In the genomic region with DNA sequence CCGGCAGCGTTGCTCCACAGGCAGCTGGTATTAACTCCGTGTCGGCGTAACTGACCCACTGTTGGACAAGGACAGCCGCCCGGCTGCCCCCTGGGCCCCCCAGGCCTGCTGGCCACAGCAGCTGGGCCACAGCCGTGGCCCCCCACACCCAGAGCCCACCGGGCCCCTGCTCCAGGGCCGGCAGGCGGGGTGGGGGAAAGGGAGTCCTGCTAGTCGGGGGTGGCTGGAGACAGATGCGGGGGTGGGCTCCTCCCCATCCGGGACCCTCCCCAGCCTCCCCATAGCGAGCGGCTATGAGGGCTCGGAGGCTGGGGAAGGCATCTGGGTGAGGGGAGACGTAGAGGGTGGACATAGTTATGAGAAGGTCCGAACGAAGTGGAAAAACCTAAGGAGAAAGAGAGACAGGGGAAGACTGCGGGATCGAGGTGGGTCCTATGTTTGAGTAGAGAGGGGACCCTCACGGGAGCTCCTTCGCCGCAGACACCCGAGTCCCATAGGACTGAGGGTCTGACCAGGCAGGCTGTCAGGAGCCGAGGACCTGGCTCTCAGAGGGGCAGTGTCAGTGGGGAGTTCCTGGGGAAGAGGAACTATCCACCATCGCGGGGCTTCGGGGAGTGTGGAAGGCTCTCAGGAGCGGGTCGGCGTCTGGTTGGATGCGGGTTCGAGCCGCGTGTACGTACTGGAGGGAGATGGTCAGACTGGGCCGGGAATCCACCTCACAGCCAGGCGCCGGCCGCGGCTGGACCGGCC, we compare ENCODE assay signal across 8 cellular contexts. TPM values are rescaled to one million over a fixed set of nuclear protein-coding genes. Genes with fewer than 3 reads are reported as not detected.
DNase-seq lines count a peak whose midpoint lies in the region; ATAC-seq, FAIRE-seq and TF ChIP-seq lines count a peak whose summit lies in the region.

No MANE protein-coding gene starts in this region.

- H3K27ac Mint-ChIP-seq in GM23338 = peak overlapping the region; percentile 97

- H2BK5ac ChIP-seq in H1 (ENCODE audit: low read depth, low read length) = peak overlapping the region; percentile 73

- H2AFZ ChIP-seq in GM23338 (peak overlapping the region; percentile 91), H1 (ENCODE audit: low read length) (no peak overlapping the region)

- BruUV-seq in Panc1 (replicated peaks; lab: Mats Ljungman, UMichigan) = no TSS peak

- H2AK5ac ChIP-seq in H1 (ENCODE audit: low read depth, low read length) = no peak overlapping the region

- peak overlapping the region; percentile 77 for H4K91ac ChIP-seq in H1 (replicated peaks; ENCODE audit: insufficient read length, low read length)

- H3K9me3 ChIP-seq in Panc1 (ENCODE audit: control insufficient read depth, insufficient read depth, low read depth, low read length) (no peaks in the 10 kb centered on the region), H1 (ENCODE audit: insufficient read depth in 2 of 2, low read depth in 1 of 2, low read length in 1 of 2) (no peaks in the 10 kb centered on the region), muscle layer of duodenum (ENCODE audit: control insufficient read depth in 1 of 2, low read length in 2 of 2) (no peaks in the 10 kb centered on the region)

- 0 out of 2 replicates have a peak, but pooled peaks cover 5% of the 10 kb centered on the region for H4K20me1 ChIP-seq in GM23338 (replicated peaks; ENCODE audit: insufficient read depth)
- H4K20me1 ChIP-seq in H1 (replicated peaks in 1 of 2; ENCODE audit: control insufficient read depth in 1 of 2, insufficient read depth in 2 of 2, low read length in 2 of 2) = peaks cover 1 to 6% of the 10 kb centered on the region in 2 experiments

- H3K23me2 ChIP-seq in H1 (ENCODE audit: low read depth, low read length) = peaks cover 5% of the 10 kb centered on the region; the same call in 1 of the 2 replicates

- no peak overlapping the region for H3K23ac ChIP-seq in H1 (ENCODE audit: insufficient read length)

- H3K27ac ChIP-seq in GM23338 (ENCODE audit: low read depth) = peak overlapping the region; percentile 78; the same call in 1 of the 2 replicates
- peak overlapping the region; percentile 99 for H3K27ac ChIP-seq in Panc1 (ENCODE audit: low read length)
- H3K27ac ChIP-seq in H1 (ENCODE audit: low read depth, low read length) = peak overlapping the region; percentile 99
- peak overlapping the region; percentile 97 for H3K27ac ChIP-seq in muscle layer of duodenum (ENCODE audit: low read length)

- H3K9me2 ChIP-seq in GM23338 (ENCODE audit: insufficient read depth) = no peaks in the 10 kb centered on the region

- H3K4me3 ChIP-seq in GM23338 = peak overlapping the region; percentile 99
- peak overlapping the region; percentile 92 to 99 for H3K4me3 ChIP-seq in Panc1 (ENCODE audit: low read depth in 2 of 2, low read length in 2 of 2)
- peak overlapping the region; percentile 82 to 95 (median 90) for H3K4me3 ChIP-seq in H1 (ENCODE audit: extremely low read depth in 1 of 4, insufficient read depth in 2 of 4, low read depth in 3 of 4, low read length in 4 of 4)
- H3K4me3 ChIP-seq in muscle layer of duodenum (ENCODE audit: low read depth in 1 of 2, low read length in 2 of 2) = peak overlapping the region; percentile 68 to 94

- peaks cover 9% of the 10 kb centered on the region for H3K4me1 Mint-ChIP-seq in GM23338

- peaks cover 49% of the 10 kb centered on the region for H3K36me3 Mint-ChIP-seq in GM23338 (ENCODE audit: low read depth)

- peaks cover 3% of the 10 kb centered on the region; the same call in 1 of the 2 replicates for H3K79me1 ChIP-seq in H1 (ENCODE audit: low read depth, low read length)

- no peak overlapping the region for H2BK12ac ChIP-seq in H1 (ENCODE audit: low read depth, low read length)

- DNase-seq in ELF-1 (ENCODE audit: low read depth, low spot score) (peak; percentile 64), GM23338 (ENCODE audit: low spot score) (peak; percentile 27), Panc1 (ENCODE audit: low read depth, low spot score) (no peak), H1 (ENCODE audit: low read depth in 1 of 2, low spot score in 2 of 2) (no peak), NAMALWA (ENCODE audit: low spot score) (no peak)

- peaks cover 22% of the 10 kb centered on the region for H3K79me2 ChIP-seq in GM23338 (replicated peaks; ENCODE audit: insufficient read depth)
- peaks cover 0 to 19% of the 10 kb centered on the region in 2 experiments; a peak in 2 of 4 replicates for H3K79me2 ChIP-seq in H1 (ENCODE audit: control insufficient read depth in 1 of 2, insufficient read depth in 2 of 2, low read length in 2 of 2)

- no peak overlapping the region for H2BK15ac ChIP-seq in H1 (ENCODE audit: low read length)

- peak overlapping the region; percentile 99 for H3K18ac ChIP-seq in H1 (ENCODE audit: extremely low read depth, low read length)

- intact Hi-C loops in Panc1 (cut with micrococcal nuclease; ENCODE audit: unreplicated experiment) = no loop called here

- H3K4me2 ChIP-seq in GM23338 (peak overlapping the region; percentile 98), H1 (ENCODE audit: insufficient read depth in 1 of 2, low read depth in 2 of 2, low read length in 2 of 2) (peak overlapping the region; percentile 89 to 94)

- no peak for FAIRE-seq in H1 (lab: Jason Lieb, UNC)

- peak overlapping the region; percentile 81 for H3K56ac ChIP-seq in H1 (replicated peaks; ENCODE audit: insufficient read length, low read depth, low read length)

- no peaks in the 10 kb centered on the region for H3K9me3 Mint-ChIP-seq in GM23338

- H3K14ac ChIP-seq in H1 (ENCODE audit: insufficient read length) = no peak overlapping the region

- no peaks in the 10 kb centered on the region; the same call in 1 of the 2 replicates for H3K4me1 ChIP-seq in GM23338 (ENCODE audit: insufficient read depth)
- H3K4me1 ChIP-seq in Panc1 (ENCODE audit: control insufficient read depth, insufficient read depth, low read length) = peaks cover 21% of the 10 kb centered on the region
- peaks cover 0 to 2% (median under 1%) of the 10 kb centered on the region in 4 experiments; a peak in 3 of 7 replicates for H3K4me1 ChIP-seq in H1 (replicated peaks in 1 of 4; ENCODE audit: control insufficient read depth in 3 of 4, insufficient read depth in 4 of 4, low read length in 3 of 4)
- H3K4me1 ChIP-seq in muscle layer of duodenum (ENCODE audit: control insufficient read depth in 1 of 2, insufficient read depth in 2 of 2, low read length in 2 of 2) = peaks cover 0 to 10% of the 10 kb centered on the region in 2 donors

- H2BK20ac ChIP-seq in H1 (ENCODE audit: low read length) = no peak overlapping the region

- peak overlapping the region; percentile 78 for H3K4ac ChIP-seq in H1 (replicated peaks; ENCODE audit: insufficient read length, low read depth, low read length)

- peak overlapping the region; percentile 4 for H4K5ac ChIP-seq in H1 (ENCODE audit: insufficient read length, low read depth, low read length)

- H3K4me3 Mint-ChIP-seq in GM23338 = peak overlapping the region; percentile 95

- TF ChIP-seq RAD21 in H1 (IDR thresholded peaks at IDR 0.05 in 1 of 2, conservative IDR thresholded peaks at IDR 0.05 in 1 of 2; ENCODE audit: low read depth in 2 of 2, low read length in 2 of 2) = no peak

- POLR2A ChIA-PET in Panc1 (lab: Charles Lee) (interaction anchor here (0.6 kb wide), 1 partner anchor 16 kb away, joined by 6 read pairs; no protein-coding TSS in a partner anchor), H1 (lab: Charles Lee; ENCODE audit: partially characterized antibody) (interaction anchor here (0.9 to 7.6 kb wide), 23 partner anchors 9 to 254 kb away, joined by 3 to 81 read pairs (median 6); a partner anchor contains a TSS)

- H3F3A ChIP-seq in GM23338 (replicated peaks; ENCODE audit: low read depth) = peaks cover 35% of the 10 kb centered on the region

- H3K27me3 ChIP-seq in GM23338 (ENCODE audit: insufficient read depth) = no peaks in the 10 kb centered on the region
- H3K27me3 ChIP-seq in Panc1 (ENCODE audit: control insufficient read depth, insufficient read depth, low read length) = no peaks in the 10 kb centered on the region
- H3K27me3 ChIP-seq in H1 (replicated peaks in 1 of 4; ENCODE audit: control insufficient read depth in 3 of 4, extremely low read depth in 1 of 4, insufficient read depth in 3 of 4, low read length in 3 of 4) = no peaks in the 10 kb centered on the region
- no peaks in the 10 kb centered on the region for H3K27me3 ChIP-seq in muscle layer of duodenum (ENCODE audit: low read depth, low read length)

- H3K9ac ChIP-seq in H1 (replicated peaks in 1 of 4; ENCODE audit: extremely low read depth in 1 of 4, low read depth in 3 of 4, low read length in 3 of 4) = peak overlapping the region; percentile 46 to 99 (median 95)

- H2BK120ac ChIP-seq in H1 (replicated peaks; ENCODE audit: low read depth, low read length) = peak overlapping the region; percentile 75

- H4K8ac ChIP-seq in H1 (ENCODE audit: extremely low read depth, insufficient read depth, low read length) = peak overlapping the region; percentile 89

- TF ChIP-seq EP300 in H1 (IDR thresholded peaks at IDR 0.05; ENCODE audit: borderline replicate concordance in 1 of 2, low read depth in 2 of 2, low read length in 2 of 2) = no peak

- H3K36me3 ChIP-seq in GM23338 (ENCODE audit: insufficient read depth) (peaks cover 14% of the 10 kb centered on the region), Panc1 (ENCODE audit: control insufficient read depth, insufficient read depth, low read length) (peaks cover 8% of the 10 kb centered on the region), H1 (ENCODE audit: control insufficient read depth in 2 of 4, insufficient read depth in 4 of 4, low read length in 3 of 4) (peaks cover 2 to 35% (median 14%) of the 10 kb centered on the region in 4 experiments; a peak in 6 of 8 replicates), muscle layer of duodenum (ENCODE audit: control insufficient read depth in 1 of 2, insufficient read depth in 2 of 2, low read length in 2 of 2) (peaks cover 4 to 20% of the 10 kb centered on the region in 2 donors)

- peak; percentile 28 for ATAC-seq in GM23338
- peak; percentile 51 for ATAC-seq in Panc1
- no peak for ATAC-seq in GM19328 (IDR thresholded peaks at IDR 0.05; ENCODE audit: unreplicated experiment)
- no peak for ATAC-seq in GM19467 (IDR thresholded peaks at IDR 0.05; ENCODE audit: unreplicated experiment)

- TF ChIP-seq POLR2A in H1 (IDR thresholded peaks at IDR 0.05; ENCODE audit: control extremely low read depth in 1 of 2, low read depth in 2 of 2, low read length in 2 of 2) = no peak

- no peak for TF ChIP-seq CTCF in GM23338 (conservative IDR thresholded peaks at IDR 0.05; ENCODE audit: low read depth in 2 of 2)
- TF ChIP-seq CTCF in Panc1 (IDR thresholded peaks at IDR 0.05) = no peak
- TF ChIP-seq CTCF in H1 (IDR thresholded peaks at IDR 0.05; ENCODE audit: control extremely low read depth in 1 of 3, insufficient read depth in 1 of 3, low read depth in 1 of 3, low read length in 3 of 3) = no peak

- in situ Hi-C loops in Panc1 (cut with HindIII; ENCODE audit: low pct_unique_long_range_greater_than_20kb, low sequenced_read_pairs) = no loop called here

- peaks cover 13% of the 10 kb centered on the region for H3K27me3 Mint-ChIP-seq in GM23338 (ENCODE audit: insufficient read depth, low read depth, poor library complexity)

- CTCF ChIA-PET in Panc1 (lab: Charles Lee) (no interaction called here), H1 (lab: Charles Lee; ENCODE audit: partially characterized antibody) (interaction anchor here (0.5 to 5.9 kb wide), 15 partner anchors 8 to 158 kb away, joined by 3 to 28 read pairs (median 6); a partner anchor contains a TSS)

- 2% methylated on average over 38 of the region's 44 CpGs; no CpG with 5 or more reads in 1 of the 2 experiments for WGBS in H1 (ENCODE audit: extremely low coverage in 1 of 2, insufficient coverage in 1 of 2, insufficient read length in 1 of 2, insufficient replicate concordance in 2 of 2, low coverage in 1 of 2, low lambda C conversion rate in 2 of 2, missing lambda C conversion rate in 1 of 2), 2 experiments

RNA-seq across cellular contexts. Expression of a gene that starts 0.5 kb away (rescaled TPM):
- 137 and 153 TPM in 2 replicates for total RNA-seq in GM23338 (2014; rRNA removed; shearing (Covaris generic))
- polyA plus RNA-seq in GM23338 (2016; fragmentation: Nextera tagmentation; extraction: Ambion mirVana) (66.0 and 71.2 TPM in 2 replicates), H1 (2011; rRNA removed) (53.5 and 99.3 TPM in 2 replicates)
- 229 TPM for total RNA-seq in Panc1 (2021; ENCODE audit: unreplicated experiment)
- polyA plus RNA-seq in Panc1 (2012; ENCODE audit: insufficient read length) = 274 TPM
- 162 and 163 TPM in 2 replicates for total RNA-seq in H1 (2021; fragmentation: NEBNext Ultra II Directional; extraction: Animal tissue kit (Norgen Biotek cat#: 25700))
- 38.7 TPM for polyA plus RNA-seq in H1 (2011; cell fraction: cytosol; rRNA removed)
- 191 TPM for polyA plus RNA-seq in H1 (2011; cell fraction: nucleus; rRNA removed)
- 141 to 169 TPM (median 165 TPM) in 4 replicates for polyA plus RNA-seq in H1 (2012, experiment 1 of 2)
- 254 TPM for polyA plus RNA-seq in H1 (2012, experiment 2 of 2)
- polyA plus RNA-seq in H1 (2013, experiment 1 of 2) = 75.9 TPM
- polyA plus RNA-seq in H1 (2013, experiment 2 of 2) = 66.0 TPM
- 123 and 151 TPM in 2 replicates for polyA minus RNA-seq in H1 (2011; rRNA and poly(A)+ RNA removed)
- 89.3 TPM for polyA minus RNA-seq in H1 (2011; cell fraction: cytosol; rRNA and poly(A)+ RNA removed)
- polyA minus RNA-seq in H1 (2011; cell fraction: nucleus; rRNA and poly(A)+ RNA removed) = 72.5 TPM

RNA-seq across cellular contexts. Expression of a gene that starts 11.7 kb away (rescaled TPM):
- 93.5 and 106 TPM in 2 replicates for total RNA-seq in GM23338 (2014; rRNA removed; shearing (Covaris generic))
- polyA plus RNA-seq in GM23338 (2016; fragmentation: Nextera tagmentation; extraction: Ambion mirVana) = 140 and 143 TPM in 2 replicates
- 89.7 TPM for total RNA-seq in Panc1 (2021; ENCODE audit: unreplicated experiment)
- polyA plus RNA-seq in Panc1 (2012; ENCODE audit: insufficient read length) = 91.3 TPM
- total RNA-seq in H1 (2021; fragmentation: NEBNext Ultra II Directional; extraction: Animal tissue kit (Norgen Biotek cat#: 25700)) = 127 and 132 TPM in 2 replicates
- polyA plus RNA-seq in H1 (2011; rRNA removed) = 168 and 173 TPM in 2 replicates
- polyA plus RNA-seq in H1 (2011; cell fraction: cytosol; rRNA removed) = 120 TPM
- polyA plus RNA-seq in H1 (2011; cell fraction: nucleus; rRNA removed) = 113 TPM
- 145 to 181 TPM (median 164 TPM) in 4 replicates for polyA plus RNA-seq in H1 (2012, experiment 1 of 2)
- polyA plus RNA-seq in H1 (2012, experiment 2 of 2) = 295 TPM
- 152 TPM for polyA plus RNA-seq in H1 (2013, experiment 1 of 2)
- 160 TPM for polyA plus RNA-seq in H1 (2013, experiment 2 of 2)
- 71.6 and 92.1 TPM in 2 replicates for polyA minus RNA-seq in H1 (2011; rRNA and poly(A)+ RNA removed)
- 62.2 TPM for polyA minus RNA-seq in H1 (2011; cell fraction: cytosol; rRNA and poly(A)+ RNA removed)
- polyA minus RNA-seq in H1 (2011; cell fraction: nucleus; rRNA and poly(A)+ RNA removed) = 26.8 TPM

RNA-seq across cellular contexts. Expression of a gene that starts 17.9 kb away (rescaled TPM):
- 0.07 and 0.12 TPM in 2 replicates for total RNA-seq in GM23338 (2014; rRNA removed; shearing (Covaris generic))
- polyA plus RNA-seq in GM23338 (2016; fragmentation: Nextera tagmentation; extraction: Ambion mirVana) (0.36 and 0.75 TPM in 2 replicates), H1 (2011; rRNA removed) (0.82 and 1.1 TPM in 2 replicates)
- 4.3 TPM for total RNA-seq in Panc1 (2021; ENCODE audit: unreplicated experiment)
- 2.7 TPM for polyA plus RNA-seq in Panc1 (2012; ENCODE audit: insufficient read length)
- 1.5 and 2.1 TPM in 2 replicates for total RNA-seq in H1 (2021; fragmentation: NEBNext Ultra II Directional; extraction: Animal tissue kit (Norgen Biotek cat#: 25700))
- 0.93 TPM for polyA plus RNA-seq in H1 (2011; cell fraction: cytosol; rRNA removed)
- polyA plus RNA-seq in H1 (2011; cell fraction: nucleus; rRNA removed) = 4.2 TPM
- 1.3 to 2.1 TPM (median 1.5 TPM) in 4 replicates for polyA plus RNA-seq in H1 (2012, experiment 1 of 2)
- polyA plus RNA-seq in H1 (2012, experiment 2 of 2) = 0.68 TPM
- polyA plus RNA-seq in H1 (2013, experiment 1 of 2) = 0.97 TPM
- 0.48 TPM for polyA plus RNA-seq in H1 (2013, experiment 2 of 2)
- polyA minus RNA-seq in H1 (2011; rRNA and poly(A)+ RNA removed) = 0.15 and 0.95 TPM in 2 replicates
- 0.88 TPM for polyA minus RNA-seq in H1 (2011; cell fraction: cytosol; rRNA and poly(A)+ RNA removed)
- 3.4 TPM for polyA minus RNA-seq in H1 (2011; cell fraction: nucleus; rRNA and poly(A)+ RNA removed)

RNA-seq across cellular contexts. Expression of a gene that starts 20.0 kb away (rescaled TPM):
- total RNA-seq in GM23338 (2014; rRNA removed; shearing (Covaris generic)) = 0.50 and 0.83 TPM in 2 replicates
- polyA plus RNA-seq in GM23338 (2016; fragmentation: Nextera tagmentation; extraction: Ambion mirVana) (0.44 and 0.49 TPM in 2 replicates), H1 (2011; rRNA removed) (0.78 and 1.00 TPM in 2 replicates)
- total RNA-seq in Panc1 (2021; ENCODE audit: unreplicated experiment) = 2.8 TPM
- polyA plus RNA-seq in Panc1 (2012; ENCODE audit: insufficient read length) = 3.8 TPM
- 1.6 and 1.9 TPM in 2 replicates for total RNA-seq in H1 (2021; fragmentation: NEBNext Ultra II Directional; extraction: Animal tissue kit (Norgen Biotek cat#: 25700))
- 0.81 TPM for polyA plus RNA-seq in H1 (2011; cell fraction: cytosol; rRNA removed)
- polyA plus RNA-seq in H1 (2011; cell fraction: nucleus; rRNA removed) = 0.88 TPM
- polyA plus RNA-seq in H1 (2012, experiment 1 of 2) = 1.3 to 1.9 TPM (median 1.7 TPM) in 4 replicates
- 0.46 TPM for polyA plus RNA-seq in H1 (2012, experiment 2 of 2)
- polyA plus RNA-seq in H1 (2013, experiment 1 of 2) = 0.77 TPM
- polyA plus RNA-seq in H1 (2013, experiment 2 of 2) = 0.85 TPM
- polyA minus RNA-seq in H1 (2011; rRNA and poly(A)+ RNA removed) = 0.85 and 0.88 TPM in 2 replicates
- 0.88 TPM for polyA minus RNA-seq in H1 (2011; cell fraction: cytosol; rRNA and poly(A)+ RNA removed)
- 0.90 TPM for polyA minus RNA-seq in H1 (2011; cell fraction: nucleus; rRNA and poly(A)+ RNA removed)

RNA-seq across cellular contexts. Expression of a gene that starts 20.3 kb away (rescaled TPM):
- 57.1 and 58.3 TPM in 2 replicates for total RNA-seq in GM23338 (2014; rRNA removed; shearing (Covaris generic))
- polyA plus RNA-seq in GM23338 (2016; fragmentation: Nextera tagmentation; extraction: Ambion mirVana) (36.1 and 39.1 TPM in 2 replicates), H1 (2011; rRNA removed) (40.7 and 50.2 TPM in 2 replicates)
- total RNA-seq in Panc1 (2021; ENCODE audit: unreplicated experiment) = 169 TPM
- 344 TPM for polyA plus RNA-seq in Panc1 (2012; ENCODE audit: insufficient read length)
- total RNA-seq in H1 (2021; fragmentation: NEBNext Ultra II Directional; extraction: Animal tissue kit (Norgen Biotek cat#: 25700)) = 54.0 and 59.9 TPM in 2 replicates
- 41.3 TPM for polyA plus RNA-seq in H1 (2011; cell fraction: cytosol; rRNA removed)
- 38.2 TPM for polyA plus RNA-seq in H1 (2011; cell fraction: nucleus; rRNA removed)
- polyA plus RNA-seq in H1 (2012, experiment 1 of 2) = 38.3 to 62.3 TPM (median 51.4 TPM) in 4 replicates
- polyA plus RNA-seq in H1 (2012, experiment 2 of 2) = 29.0 TPM
- polyA plus RNA-seq in H1 (2013, experiment 1 of 2) = 30.4 TPM
- 32.2 TPM for polyA plus RNA-seq in H1 (2013, experiment 2 of 2)
- 16.5 and 20.9 TPM in 2 replicates for polyA minus RNA-seq in H1 (2011; rRNA and poly(A)+ RNA removed)
- polyA minus RNA-seq in H1 (2011; cell fraction: cytosol; rRNA and poly(A)+ RNA removed) = 28.2 TPM
- 46.1 TPM for polyA minus RNA-seq in H1 (2011; cell fraction: nucleus; rRNA and poly(A)+ RNA removed)

Comparison
In these comparisons a context has a peak if more than half of its experiments do, and no peak if none do; other contexts are left out.
1. DNase-seq: peak in ELF-1 (single experiment) and GM23338 (single experiment); none in Panc1 (single experiment), H1 (0 of 2) and NAMALWA (single experiment).
2. ATAC-seq: peak in GM23338 (single experiment) and Panc1 (single experiment); none in GM19328 (single experiment) and GM19467 (single experiment).
3. Peak in every context shown above with its lines, with median percentiles within 50 percentile points of each other: H3K27ac ChIP-seq and H3K4me3 ChIP-seq.